Comparison of ENCODE assay signal across 25 cellular contexts in genomic region chr3:65857327-65857726, GRCh38.
DNase-seq lines count a peak whose midpoint lies in the region; ATAC-seq, FAIRE-seq and TF ChIP-seq lines count a peak whose summit lies in the region.
"Had no signal": no experiment of that assay in that cellular context is flagged by ENCODE, and none has a peak within 500 bp of the region (broad histone marks: within the 10 kb centered on the region; RNA-seq: fewer than 3 reads in every experiment).

No MANE protein-coding gene starts in this region.

- peaks cover 39% of the 10 kb centered on the region for H4K20me1 ChIP-seq in HepG2 (ENCODE audit: insufficient read depth, low read length)

- POLR2A ChIA-PET in HepG2 (lab: Yijun Ruan, JAX), result interaction anchor here (0.8 kb wide), 1 partner anchor 13 kb away, joined by 3 read pairs; no protein-coding TSS in a partner anchor

- no peaks in the 10 kb centered on the region for H3K27me3 ChIP-seq in endodermal cell (ENCODE audit: control insufficient read depth, insufficient read depth, low read length, poor library complexity, severe bottlenecking)
- no peaks in the 10 kb centered on the region for H3K27me3 ChIP-seq in HepG2 (ENCODE audit: control insufficient read depth in 1 of 2, insufficient read depth in 2 of 2, low read length in 2 of 2)
- H3K27me3 ChIP-seq: BE2C had no signal

- H2AFZ ChIP-seq in HepG2 (ENCODE audit: low read length), result no peak overlapping the region
- H2AFZ ChIP-seq: GM23338 had no signal

- H3K36me3 ChIP-seq in endodermal cell (ENCODE audit: control insufficient read depth, insufficient read depth, low read length) (no peaks in the 10 kb centered on the region), HepG2 (replicated peaks in 1 of 2; ENCODE audit: control insufficient read depth in 1 of 2, insufficient read depth in 2 of 2, low read length in 2 of 2) (no peaks in the 10 kb centered on the region)
- H3K36me3 ChIP-seq: BE2C had no signal

- in situ Hi-C loops in HepG2 (cut with HindIII; ENCODE audit: extremely low pct_ligation_motif_present, low pct_unique_long_range_greater_than_20kb), result no loop called here

- peak; percentile 74 for ATAC-seq in HepG2
- ATAC-seq: GM23338, HCT116 had no signal

- TF ChIP-seq RAD21 in HepG2 (CRISPR knock-in tag; IDR thresholded peaks at IDR 0.05), result no peak

- DNase-seq in endodermal cell (no peak), HepG2 (ENCODE audit: low spot score) (peak; percentile 19), nephron progenitor cell (no peak), SKM-1 treated with dmso at 0.1 percent for 144 hours (lab: John Stamatoyannopoulos, UW; ENCODE audit: unreplicated experiment) (no peak), AG08395 (ENCODE audit: low spot score) (no peak)
- DNase-seq in activated CD8-positive, alpha-beta memory T cell treated with anti-CD3 and anti-CD28 coated beads, Interleukin-2, amount 50 U/mL, for 4 hours, result no peak
- no peak for DNase-seq in stimulated activated CD4-positive, alpha-beta T cell treated with anti-CD3 and anti-CD28 coated beads, Interleukin-4, amount 100 ng/mL, for 1 hour
- DNase-seq: 8988T; BE2C; C1 segment of cervical spinal cord; Caco-2; CD4-positive, alpha-beta T cell; DMS153; DMS79; GDM1; HFFc6; IMR-90 had no signal

- H3K36me3 Mint-ChIP-seq in endodermal cell (ENCODE audit: low read depth) (no peaks in the 10 kb centered on the region), nephron progenitor cell (ENCODE audit: low read depth) (peaks cover 5% of the 10 kb centered on the region)

- H3K4me1 ChIP-seq in endodermal cell (ENCODE audit: control insufficient read depth, insufficient read depth, low read length), result peaks cover 20% of the 10 kb centered on the region
- peaks cover 43% of the 10 kb centered on the region for H3K4me1 ChIP-seq in HepG2 (ENCODE audit: insufficient read depth, low read length)
- H3K4me1 ChIP-seq: BE2C had no signal

- TF ChIP-seq POLR2A in HepG2 (IDR thresholded peaks at IDR 0.05; ENCODE audit: insufficient read depth in 1 of 2, low read depth in 2 of 2, low read length in 2 of 2), result no peak

- no peaks in the 10 kb centered on the region for H3K27me3 Mint-ChIP-seq in endodermal cell (ENCODE audit: insufficient read depth)
- H3K27me3 Mint-ChIP-seq in nephron progenitor cell (ENCODE audit: low read depth, poor library complexity), result no peaks in the 10 kb centered on the region
- H3K27me3 Mint-ChIP-seq: CD4-positive, alpha-beta T cell had no signal

- H3K4me3 ChIP-seq in endodermal cell (ENCODE audit: low read length) (peak overlapping the region; percentile 68), HepG2 (replicated peaks in 1 of 3; ENCODE audit: insufficient read depth in 1 of 3, low read depth in 2 of 3, low read length in 3 of 3) (peak overlapping the region in 1 of 3 experiments; percentile 21; a peak in 1 of 6 replicates)
- H3K4me3 ChIP-seq: GM23338 had no signal

- H3K4me1 Mint-ChIP-seq in endodermal cell (peaks cover 42% of the 10 kb centered on the region), nephron progenitor cell (peaks cover 42% of the 10 kb centered on the region)

- no TSS peak for BruUV-seq in HepG2 (replicated peaks; lab: Mats Ljungman, UMichigan)

- H3K9ac ChIP-seq in endodermal cell (ENCODE audit: extremely low read depth, low read length, poor library complexity, severe bottlenecking), result no peak overlapping the region
- H3K9ac ChIP-seq in HepG2 (ENCODE audit: insufficient read depth, low read depth, low read length), result no peak overlapping the region

- H3K9me3 Mint-ChIP-seq in endodermal cell, result peaks cover 12% of the 10 kb centered on the region
- peaks cover 8% of the 10 kb centered on the region for H3K9me3 Mint-ChIP-seq in nephron progenitor cell
- H3K9me3 Mint-ChIP-seq: GM23338, HFFc6 had no signal

- H3K9me3 ChIP-seq in endodermal cell (ENCODE audit: control insufficient read depth, low read length) (peaks cover 6% of the 10 kb centered on the region), HepG2 (ENCODE audit: low read length) (no peaks in the 10 kb centered on the region)
- H3K9me3 ChIP-seq: BE2C, Caco-2 had no signal

- no peak for TF ChIP-seq EP300 in HepG2 (IDR thresholded peaks at IDR 0.05; ENCODE audit: low read depth in 2 of 2, low read length in 2 of 2)
- TF ChIP-seq EP300 in HepG2 (CRISPR knock-in tag; IDR thresholded peaks at IDR 0.05; ENCODE audit: borderline replicate concordance), result no peak

- CTCF ChIA-PET in HepG2 (lab: Yijun Ruan, JAX; ENCODE audit: low intra/inter-chr PET ratio, low total read pairs), result no interaction called here

- H3K4me2 ChIP-seq in HepG2 (ENCODE audit: low read depth, low read length), result peak overlapping the region; percentile 59
- H3K4me2 ChIP-seq: GM23338 had no signal

- H3K27ac ChIP-seq in C4-2B (peak overlapping the region; percentile 66; the same call in 1 of the 2 replicates), endodermal cell (ENCODE audit: low read depth, low read length) (no peak overlapping the region), HepG2 (ENCODE audit: extremely low read length, insufficient read depth, low read length) (peak overlapping the region; percentile 41)
- H3K27ac ChIP-seq: HL-60 had no signal

- H3K4me3 Mint-ChIP-seq in endodermal cell (no peak overlapping the region), nephron progenitor cell (no peak overlapping the region)
- H3K4me3 Mint-ChIP-seq: CD4-positive, alpha-beta T cell; GM23338; HFFc6 had no signal

- FAIRE-seq in HepG2 (lab: Jason Lieb, UNC), result no peak
- FAIRE-seq: D721Med, GM12892, GM18507, H54 had no signal

- WGBS in endodermal cell (ENCODE audit: insufficient coverage in 1 of 2, insufficient read length in 1 of 2), 2 experiments, result 65 to 77% methylated on average over 3 of the region's 3 CpGs
- WGBS in HepG2 (ENCODE audit: low lambda C conversion rate), result 0% methylated on average over 2 of the region's 3 CpGs

- intact Hi-C loops in HepG2 (cut with micrococcal nuclease; ENCODE audit: unreplicated experiment), result no loop called here

- TF ChIP-seq CTCF in C4-2B (conservative IDR thresholded peaks at IDR 0.05), result no peak
- TF ChIP-seq CTCF in endodermal cell (conservative IDR thresholded peaks at IDR 0.05), result no peak
- no peak for TF ChIP-seq CTCF in HepG2 (CRISPR knock-in tag; IDR thresholded peaks at IDR 0.05)
- no peak for TF ChIP-seq CTCF in nephron progenitor cell (IDR thresholded peaks at IDR 0.05)

- H3K79me2 ChIP-seq in HepG2 (ENCODE audit: insufficient read depth, low read length), result peaks cover 46% of the 10 kb centered on the region

- H3K27ac Mint-ChIP-seq in endodermal cell, result peak overlapping the region; percentile 61
- peak overlapping the region; percentile 8 for H3K27ac Mint-ChIP-seq in nephron progenitor cell
- H3K27ac Mint-ChIP-seq: CD4-positive, alpha-beta T cell; GM23338; HFFc6 had no signal

TF ChIP-seq in HepG2, 621 proteins besides CTCF, POLR2A, EP300 and RAD21:
- TF ChIP-seq ASH2L (IDR thresholded peaks at IDR 0.05; ENCODE audit: insufficient read length, low read depth, low read length) (peak; percentile 20), CENPX (CRISPR knock-in tag; IDR thresholded peaks at IDR 0.05) (no peak), ZSCAN25 (CRISPR knock-in tag; IDR thresholded peaks at IDR 0.05) (0 out of 2 replicates have a peak, but pooled peaks have one; percentile 9), MYC (CRISPR knock-in tag; IDR thresholded peaks at IDR 0.05; ENCODE audit: borderline replicate concordance) (no peak), CAMTA2 (CRISPR knock-in tag; IDR thresholded peaks at IDR 0.05; ENCODE audit: borderline replicate concordance) (no peak), ZNF788 (CRISPR knock-in tag; IDR thresholded peaks at IDR 0.05; ENCODE audit: borderline replicate concordance) (no peak), EHMT2 (IDR thresholded peaks at IDR 0.05; ENCODE audit: borderline replicate concordance, low read depth, low read length) (0 out of 2 replicates have a peak, but pooled peaks have one; percentile 0), DMAP1 (CRISPR knock-in tag; IDR thresholded peaks at IDR 0.05) (no peak), SAP130 (CRISPR knock-in tag; IDR thresholded peaks at IDR 0.05; ENCODE audit: low read depth) (0 out of 2 replicates have a peak, but pooled peaks have one; percentile 1)
- TF ChIP-seq, protein P1, sequence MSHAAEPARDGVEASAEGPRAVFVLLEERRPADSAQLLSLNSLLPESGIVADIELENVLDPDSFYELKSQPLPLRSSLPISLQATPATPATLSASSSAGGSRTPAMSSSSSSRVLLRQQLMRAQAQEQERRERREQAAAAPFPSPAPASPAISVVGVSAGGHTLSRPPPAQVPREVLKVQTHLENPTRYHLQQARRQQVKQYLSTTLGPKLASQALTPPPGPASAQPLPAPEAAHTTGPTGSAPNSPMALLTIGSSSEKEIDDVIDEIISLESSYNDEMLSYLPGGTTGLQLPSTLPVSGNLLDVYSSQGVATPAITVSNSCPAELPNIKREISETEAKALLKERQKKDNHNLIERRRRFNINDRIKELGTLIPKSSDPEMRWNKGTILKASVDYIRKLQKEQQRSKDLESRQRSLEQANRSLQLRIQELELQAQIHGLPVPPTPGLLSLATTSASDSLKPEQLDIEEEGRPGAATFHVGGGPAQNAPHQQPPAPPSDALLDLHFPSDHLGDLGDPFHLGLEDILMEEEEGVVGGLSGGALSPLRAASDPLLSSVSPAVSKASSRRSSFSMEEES (CRISPR knock-in tag; IDR thresholded peaks at IDR 0.05), result no peak
